Comparison of ENCODE assay signal across 8 cellular contexts in genomic region chr1:36134805-36135339, GRCh38. TPM values are rescaled to one million over a fixed set of nuclear protein-coding genes. Genes with fewer than 3 reads are reported as not detected.
DNase-seq lines count a peak whose midpoint lies in the region; ATAC-seq and TF ChIP-seq lines count a peak whose summit lies in the region.

No MANE protein-coding gene starts in this region.

- peak overlapping the region in 2 of 7 donors; percentile 69 to 80 for H3K27ac Mint-ChIP-seq in CD14-positive monocyte

- peaks cover 54% of the 10 kb centered on the region for H3F3A ChIP-seq in GM23248 (ENCODE audit: insufficient read depth)

- peaks cover 15% of the 10 kb centered on the region for H3K36me3 ChIP-seq in GM23248 (ENCODE audit: low read depth)
- H3K36me3 ChIP-seq in subcutaneous abdominal adipose tissue (ENCODE audit: control insufficient read depth in 5 of 5, insufficient read depth in 5 of 5, low read length in 5 of 5), result peaks cover 6 to 35% (median 31%) of the 10 kb centered on the region in 5 donors

- H3K4me1 ChIP-seq in GM23248 (ENCODE audit: insufficient read depth) (peaks cover 50% of the 10 kb centered on the region), subcutaneous abdominal adipose tissue (ENCODE audit: control insufficient read depth in 5 of 5, insufficient read depth in 5 of 5, low read length in 5 of 5) (peaks cover 2 to 21% (median 13%) of the 10 kb centered on the region in 5 donors)

- peak overlapping the region; percentile 40 for H3K4me2 ChIP-seq in GM23248 (ENCODE audit: unreplicated experiment)

- 22 to 29% methylated on average over 3 of the region's 3 CpGs for WGBS in GM23248 (ENCODE audit: low coverage in 1 of 2, low lambda C conversion rate in 2 of 2, missing lambda C conversion rate in 2 of 2), 2 experiments

- DNase-seq in CD14-positive monocyte (ENCODE audit: low spot score) (peak; percentile 62), GM23248 (peak; percentile 66), RWPE1 (ENCODE audit: low spot score) (peak; percentile 94), cerebellar cortex (ENCODE audit: low spot score) (peak; percentile 64), left kidney (ENCODE audit: low read depth, low spot score) (peak; percentile 88), occipital lobe (lab: John Stamatoyannopoulos, UW) (no peak)

- H3K36me3 Mint-ChIP-seq in CD14-positive monocyte, result peaks cover 34 to 37% of the 10 kb centered on the region in 2 donors

- H4K20me1 ChIP-seq in GM23248 (ENCODE audit: insufficient read depth), result no peaks in the 10 kb centered on the region

- no peaks in the 10 kb centered on the region for H3K9me3 Mint-ChIP-seq in CD14-positive monocyte

- TF ChIP-seq CTCF in CD14-positive monocyte (IDR thresholded peaks at IDR 0.05) (peak; percentile 82), RWPE1 (conservative IDR thresholded peaks at IDR 0.05; ENCODE audit: low read depth) (no peak; the same call in 1 of the 2 replicates)

- in situ Hi-C loops in GM23248 (cut with MboI), result no loop called here

- H3K79me2 ChIP-seq in GM23248 (ENCODE audit: insufficient read depth), result peaks cover 31% of the 10 kb centered on the region

- CTCF ChIA-PET in RWPE1 (lab: Yijun Ruan, JAX), result interaction anchor here (0.6 to 1.7 kb wide), 11 partner anchors 12 to 1191 kb away, joined by 3 to 9 read pairs (median 4); no protein-coding TSS in a partner anchor

- H3K9me3 ChIP-seq in GM23248 (ENCODE audit: low read depth) (no peaks in the 10 kb centered on the region), subcutaneous abdominal adipose tissue (ENCODE audit: control insufficient read depth in 5 of 5, low read length in 5 of 5) (no peaks in the 10 kb centered on the region)

- peaks cover 13% of the 10 kb centered on the region for H3K4me1 Mint-ChIP-seq in CD14-positive monocyte

- peak overlapping the region; percentile 53 for H3K9ac ChIP-seq in GM23248
- H3K9ac ChIP-seq in subcutaneous abdominal adipose tissue (ENCODE audit: low read length in 5 of 5), result no peak overlapping the region

- H3K4me3 Mint-ChIP-seq in CD14-positive monocyte, result no peak overlapping the region

- H3K27me3 ChIP-seq in GM23248 (replicated peaks; ENCODE audit: insufficient read depth) (no peaks in the 10 kb centered on the region), subcutaneous abdominal adipose tissue (ENCODE audit: control insufficient read depth in 5 of 5, insufficient read depth in 4 of 5, low read length in 5 of 5) (no peaks in the 10 kb centered on the region)

- peak overlapping the region; percentile 86 for H3K27ac ChIP-seq in GM23248
- H3K27ac ChIP-seq in RWPE1, result peak overlapping the region; percentile 84
- peak overlapping the region; percentile 65 for H3K27ac ChIP-seq in subcutaneous abdominal adipose tissue (ENCODE audit: low read depth, low read length)

- H3K27me3 Mint-ChIP-seq in CD14-positive monocyte (ENCODE audit: low read depth in 3 of 3), result no peaks in the 10 kb centered on the region

- H3K9me2 ChIP-seq in GM23248 (ENCODE audit: insufficient read depth), result no peaks in the 10 kb centered on the region

- no peak overlapping the region for H3K4me3 ChIP-seq in GM23248
- no peak overlapping the region for H3K4me3 ChIP-seq in subcutaneous abdominal adipose tissue (ENCODE audit: low read depth in 1 of 5, low read length in 5 of 5)

- no peak for ATAC-seq in GM21717 (IDR thresholded peaks at IDR 0.05; ENCODE audit: unreplicated experiment)

- intact Hi-C loops in CD14-positive monocyte (cut with micrococcal nuclease), result loop anchor here (1.0 to 2.0 kb wide), 2 partner anchors 34 to 35 kb away; no protein-coding TSS in a partner anchor

- H2AFZ ChIP-seq in GM23248, result peak overlapping the region; percentile 32; the same call in 1 of the 2 replicates

- POLR2A ChIA-PET in RWPE1 (lab: Yijun Ruan, JAX; ENCODE audit: low non-redundant PET), result interaction anchor here (0.6 kb wide), 1 partner anchor 26 kb away, joined by 7 read pairs; no protein-coding TSS in a partner anchor

RNA-seq across cellular contexts. Expression of gene COL8A2, which starts 9.8 kb away (rescaled TPM):
- polyA plus RNA-seq in CD14-positive monocyte, result 1 to 10 TPM in 1 of 2 donors, under 1 TPM in 1; 0.90 to 1.6 TPM
- total RNA-seq in GM23248 (2014; rRNA removed; shearing (Covaris generic)), result 30.5 and 33.1 TPM in 2 replicates
- polyA plus RNA-seq in GM23248 (2016; fragmentation: Nextera tagmentation; extraction: Ambion mirVana), result 2.9 and 3.2 TPM in 2 replicates
- 1.1 TPM for total RNA-seq in occipital lobe

RNA-seq across cellular contexts. Expression of gene TRAPPC3, which starts 14.4 kb away (rescaled TPM):
- polyA plus RNA-seq in CD14-positive monocyte, result 100 to 1,000 TPM; 125 to 136 TPM
- 101 and 112 TPM in 2 replicates for total RNA-seq in GM23248 (2014; rRNA removed; shearing (Covaris generic))
- polyA plus RNA-seq in GM23248 (2016; fragmentation: Nextera tagmentation; extraction: Ambion mirVana), result 134 and 135 TPM in 2 replicates
- total RNA-seq in occipital lobe, result 40.1 TPM

RNA-seq across cellular contexts. Expression of gene MAP7D1, which starts 21.1 kb away (rescaled TPM):
- polyA plus RNA-seq in CD14-positive monocyte (10 to 100 TPM; 12.3 to 13.6 TPM), GM23248 (2016; fragmentation: Nextera tagmentation; extraction: Ambion mirVana) (34.8 and 35.8 TPM in 2 replicates)
- total RNA-seq in GM23248 (2014; rRNA removed; shearing (Covaris generic)), result 160 and 224 TPM in 2 replicates
- total RNA-seq in occipital lobe, result 49.6 TPM

RNA-seq across cellular contexts. Expression of gene ADPRS, which starts 46.2 kb away (rescaled TPM):
- 10 to 100 TPM; 21.9 to 30.6 TPM for polyA plus RNA-seq in CD14-positive monocyte
- total RNA-seq in GM23248 (2014; rRNA removed; shearing (Covaris generic)), result 64.7 and 70.3 TPM in 2 replicates
- 38.9 and 42.0 TPM in 2 replicates for polyA plus RNA-seq in GM23248 (2016; fragmentation: Nextera tagmentation; extraction: Ambion mirVana)
- 19.5 TPM for total RNA-seq in occipital lobe

RNA-seq across cellular contexts. Expression of gene TEKT2, which starts 51.0 kb away (rescaled TPM):
- not detected for polyA plus RNA-seq in CD14-positive monocyte
- not detected in 2 replicates for total RNA-seq in GM23248 (2014; rRNA removed; shearing (Covaris generic))
- polyA plus RNA-seq in GM23248 (2016; fragmentation: Nextera tagmentation; extraction: Ambion mirVana), result not detected in 2 replicates
- total RNA-seq in occipital lobe, result 9.2 TPM

Comparison
In these comparisons a context has a peak if more than half of its experiments do, and no peak if none do; other contexts are left out.
1. RNA of gene COL8A2, which starts 9.8 kb away (total RNA-seq): 30.5 to 33.1 TPM in GM23248; 1.1 TPM in occipital lobe (single experiment); every median in the first group is over 10 times any median in the second.
2. Peak in every context shown above with its lines, with median percentiles within 50 percentile points of each other: H3K27ac ChIP-seq.